In genomic region chrX:102863735-102864134, GRCh38 we compare ENCODE assay signal across 8 cellular contexts.
DNase-seq lines count a peak whose midpoint lies in the region; ATAC-seq, FAIRE-seq and TF ChIP-seq lines count a peak whose summit lies in the region.

No MANE protein-coding gene starts in this region.

- no peaks in the 10 kb centered on the region for H3K9me3 Mint-ChIP-seq in activated naive CD8-positive, alpha-beta T cell treated with anti-CD3 and anti-CD28 coated beads for 36 hours

- DNase-seq in GM12891 (ENCODE audit: insufficient read length, low spot score), result peak; percentile 14
- peak; percentile 43 for DNase-seq in NCI-H1048 (lab: John Stamatoyannopoulos, UW)
- peak; percentile 12 for DNase-seq in SKM-1 treated with dmso at 0.1 percent for 144 hours (lab: John Stamatoyannopoulos, UW; ENCODE audit: unreplicated experiment)
- DNase-seq in activated naive CD8-positive, alpha-beta T cell treated with anti-CD3 and anti-CD28 coated beads for 36 hours, result peak; percentile 64
- peak; percentile 87 for DNase-seq in cardiac septum (ENCODE audit: low spot score)
- peak; percentile 66 for DNase-seq in renal cortical epithelial cell (ENCODE audit: low read depth)
- DNase-seq in amniotic stem cell (lab: John Stamatoyannopoulos, UW), result no peak

- intact Hi-C loops in cardiac septum (cut with DNase I), result no loop called here

- no peaks in the 10 kb centered on the region for H3K4me1 Mint-ChIP-seq in activated naive CD8-positive, alpha-beta T cell treated with anti-CD3 and anti-CD28 coated beads for 36 hours

- no peak for TF ChIP-seq POLR2A in GM12891 (IDR thresholded peaks at IDR 0.05; ENCODE audit: low read depth, low read length)

- H3K27me3 Mint-ChIP-seq in activated naive CD8-positive, alpha-beta T cell treated with anti-CD3 and anti-CD28 coated beads for 36 hours, result no peaks in the 10 kb centered on the region

- ATAC-seq in HG02588 (IDR thresholded peaks at IDR 0.05; ENCODE audit: unreplicated experiment), result peak; percentile 96

- peaks cover 3% of the 10 kb centered on the region for H3K36me3 Mint-ChIP-seq in activated naive CD8-positive, alpha-beta T cell treated with anti-CD3 and anti-CD28 coated beads for 36 hours

- no peak overlapping the region for H3K27ac Mint-ChIP-seq in activated naive CD8-positive, alpha-beta T cell treated with anti-CD3 and anti-CD28 coated beads for 36 hours

- no peak overlapping the region for H3K4me3 Mint-ChIP-seq in activated naive CD8-positive, alpha-beta T cell treated with anti-CD3 and anti-CD28 coated beads for 36 hours

- FAIRE-seq in GM12891 (lab: Jason Lieb, UNC), result peak; percentile 88

TF ChIP-seq in GM12891, 5 proteins besides CTCF, POLR2A, EP300 and RAD21:
- TF ChIP-seq PAX5 (IDR thresholded peaks at IDR 0.05; ENCODE audit: insufficient read depth, low read length, severe bottlenecking) (no peak), SPI1 (IDR thresholded peaks at IDR 0.05; ENCODE audit: low read depth, low read length) (no peak), TAF1 (IDR thresholded peaks at IDR 0.05; ENCODE audit: low read depth, low read length) (no peak), POLR2AphosphoS5 (IDR thresholded peaks at IDR 0.05; ENCODE audit: low read depth, low read length) (no peak), POU2F2 (IDR thresholded peaks at IDR 0.05; ENCODE audit: low read depth, low read length) (no peak)
